ENCODE assay signal across 9 cellular contexts in the genomic region with DNA sequence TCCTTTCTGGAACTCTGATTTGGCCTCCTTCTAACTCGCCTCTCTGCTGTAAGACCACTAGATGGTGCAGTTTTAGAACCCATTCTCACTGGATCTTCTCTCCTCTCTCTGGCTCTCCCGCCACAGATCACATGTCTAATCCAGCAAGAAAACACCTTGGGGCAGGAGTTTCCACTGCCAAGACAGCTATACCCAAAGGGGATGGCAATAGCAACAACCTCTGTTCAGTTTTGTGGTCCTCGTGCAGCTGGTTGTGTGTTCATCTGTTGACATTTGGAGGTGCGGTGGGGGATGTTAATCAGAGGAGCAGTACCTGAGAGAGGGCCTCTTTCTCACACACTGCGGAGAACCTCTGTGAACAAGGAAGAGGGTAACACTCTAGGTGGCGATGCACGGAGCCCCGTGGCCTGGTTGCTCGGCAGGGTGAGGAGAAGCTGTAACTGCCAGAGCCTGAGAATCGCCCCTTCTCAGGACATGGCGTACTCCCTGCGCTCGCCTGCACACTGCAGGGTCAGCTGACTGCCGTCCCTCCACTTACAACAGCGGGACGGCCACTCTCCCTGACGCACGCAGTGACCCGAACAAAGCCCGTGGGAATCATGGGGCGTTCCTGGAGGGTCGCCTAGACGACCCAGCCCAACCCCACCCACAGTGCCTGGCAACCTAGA. TPM values are rescaled to one million over a fixed set of nuclear protein-coding genes. Genes with fewer than 3 reads are reported as not detected.
DNase-seq lines count a peak whose midpoint lies in the region; ATAC-seq and TF ChIP-seq lines count a peak whose summit lies in the region.
"Had no signal": no experiment of that assay in that cellular context is flagged by ENCODE, and none has a peak within 500 bp of the region (broad histone marks: within the 10 kb centered on the region; RNA-seq: fewer than 3 reads in every experiment).

Gene TEX55, plus strand, starts transcription at position 666 of the 668 bp plus-strand sequence. CDS start 25 bp downstream, outside the sequence.

- peak; percentile 58 for ATAC-seq in GM18519 (IDR thresholded peaks at IDR 0.05; ENCODE audit: low FRiP score, unreplicated experiment)
- ATAC-seq in HG03460 (IDR thresholded peaks at IDR 0.05; ENCODE audit: unreplicated experiment) = peak; percentile 62

- H3K4me2 ChIP-seq in OCI-LY1 (ENCODE audit: low read length) (no peak within 1 kb of the TSS), mesenchymal stem cell (ENCODE audit: low read length, poor library complexity, severe bottlenecking) (no peak within 1 kb of the TSS)

- H3K4ac ChIP-seq in mesenchymal stem cell (ENCODE audit: low read depth in 1 of 2, low read length in 2 of 2) = no peak within 1 kb of the TSS

- no peak within 1 kb of the TSS for H2BK15ac ChIP-seq in mesenchymal stem cell (ENCODE audit: low read depth, poor library complexity, severe bottlenecking)

- no peaks in the 10 kb centered on the region for H3K79me1 ChIP-seq in mesenchymal stem cell (replicated peaks; ENCODE audit: low read length, poor library complexity, severe bottlenecking)

- DNase-seq in COLO829 (ENCODE audit: low spot score) = peak; percentile 81
- DNase-seq in dermis blood vessel endothelial cell = peak; percentile 52
- DNase-seq in mesenchymal stem cell = peak; percentile 39
- no peak for DNase-seq in cerebellum (ENCODE audit: low spot score)
- DNase-seq in tibial artery = no peak
- DNase-seq: naive B cell had no signal

- H3K4me1 ChIP-seq in OCI-LY1 (ENCODE audit: insufficient read depth, low read length, severe bottlenecking) = no peaks in the 10 kb centered on the region
- H3K4me1 ChIP-seq in mesenchymal stem cell (ENCODE audit: control insufficient read depth, insufficient read depth, low read depth, low read length) = peaks cover 3% of the 10 kb centered on the region
- no peaks in the 10 kb centered on the region for H3K4me1 ChIP-seq in tibial artery

- no peaks in the 10 kb centered on the region for H3K27me3 ChIP-seq in OCI-LY1 (ENCODE audit: insufficient read depth, low read length)
- no peaks in the 10 kb centered on the region for H3K27me3 ChIP-seq in mesenchymal stem cell (ENCODE audit: control insufficient read depth in 1 of 2, insufficient read depth in 1 of 2, low read length in 2 of 2)
- no peaks in the 10 kb centered on the region for H3K27me3 ChIP-seq in tibial artery

- no peak within 1 kb of the TSS for H3K9ac ChIP-seq in OCI-LY1 (ENCODE audit: low read length)
- H3K9ac ChIP-seq in mesenchymal stem cell (ENCODE audit: low read length) = no peak within 1 kb of the TSS

- no peaks in the 10 kb centered on the region for H3K79me2 ChIP-seq in OCI-LY1 (ENCODE audit: insufficient read depth, low read length)

- no peak within 1 kb of the TSS for H2AK5ac ChIP-seq in mesenchymal stem cell (ENCODE audit: low read length, severe bottlenecking)

- no peak within 1 kb of the TSS for H2AFZ ChIP-seq in OCI-LY1 (ENCODE audit: low read length)
- H2AFZ ChIP-seq in mesenchymal stem cell (ENCODE audit: low read depth, low read length) = no peak within 1 kb of the TSS

- H3K4me3 ChIP-seq in OCI-LY1 (ENCODE audit: low read depth, low read length, poor library complexity, severe bottlenecking) = no peak within 1 kb of the TSS
- H3K4me3 ChIP-seq in mesenchymal stem cell (ENCODE audit: insufficient read depth in 1 of 2, low read depth in 1 of 2, low read length in 2 of 2) = no peak within 1 kb of the TSS
- H3K4me3 ChIP-seq in tibial artery = no peak within 1 kb of the TSS

- H2BK120ac ChIP-seq in mesenchymal stem cell (ENCODE audit: low read depth, low read length) = no peak within 1 kb of the TSS

- H3K36me3 ChIP-seq in OCI-LY1 (ENCODE audit: insufficient read depth, low read length) (no peaks in the 10 kb centered on the region), mesenchymal stem cell (ENCODE audit: control insufficient read depth in 1 of 2, insufficient read depth in 2 of 2, low read depth in 1 of 2, low read length in 2 of 2) (no peaks in the 10 kb centered on the region), tibial artery (no peaks in the 10 kb centered on the region)

- intact Hi-C loops in tibial artery (cut with DNase I; ENCODE audit: low total_unique reads) = no loop called here

- no peak within 1 kb of the TSS for H2BK12ac ChIP-seq in mesenchymal stem cell (ENCODE audit: low read length in 2 of 2)

- H3K27ac ChIP-seq in OCI-LY1 (ENCODE audit: low read depth, low read length, poor library complexity, severe bottlenecking) (no peak within 1 kb of the TSS), mesenchymal stem cell (ENCODE audit: low read length, poor library complexity, severe bottlenecking) (no peak within 1 kb of the TSS), tibial artery (no peak within 1 kb of the TSS)

- WGBS in mesenchymal stem cell = 81% methylated on average over 23 of the region's 23 CpGs

- no peaks in the 10 kb centered on the region for H4K20me1 ChIP-seq in OCI-LY1 (ENCODE audit: insufficient read depth, low read length)

- H3K14ac ChIP-seq in mesenchymal stem cell (ENCODE audit: low read length in 2 of 2) = no peak within 1 kb of the TSS

- H4K91ac ChIP-seq in mesenchymal stem cell (ENCODE audit: low read length) = no peak within 1 kb of the TSS

- H4K8ac ChIP-seq in mesenchymal stem cell (ENCODE audit: low read length) = no peak within 1 kb of the TSS

- no peak within 1 kb of the TSS for H2BK5ac ChIP-seq in mesenchymal stem cell (ENCODE audit: low read depth, low read length, poor library complexity, severe bottlenecking)

- no peak within 1 kb of the TSS for H3K18ac ChIP-seq in mesenchymal stem cell (ENCODE audit: low read depth in 1 of 2, low read length in 2 of 2)

- H3F3A ChIP-seq in OCI-LY1 (ENCODE audit: insufficient read depth, low read length) = no peaks in the 10 kb centered on the region

- H3K9me2 ChIP-seq in OCI-LY1 (ENCODE audit: low read depth, low read length) = no peaks in the 10 kb centered on the region

- TF ChIP-seq CTCF in OCI-LY1 (IDR thresholded peaks at IDR 0.05; ENCODE audit: low read length) (peak; percentile 76), tibial artery (IDR thresholded peaks at IDR 0.05) (no peak)

- H3K9me3 ChIP-seq in OCI-LY1 (ENCODE audit: low read length) = no peaks in the 10 kb centered on the region
- H3K9me3 ChIP-seq in mesenchymal stem cell (ENCODE audit: control insufficient read depth, low read length) = no peaks in the 10 kb centered on the region
- H3K9me3 ChIP-seq in tibial artery = no peaks in the 10 kb centered on the region

- H3K23ac ChIP-seq in mesenchymal stem cell (ENCODE audit: low read length in 2 of 2) = no peak within 1 kb of the TSS

RNA-seq across cellular contexts. Expression of gene TEX55, which starts in this region (rescaled TPM):
- total RNA-seq in dermis blood vessel endothelial cell (not detected in 2 replicates), cerebellum (not detected)
- polyA plus RNA-seq in mesenchymal stem cell (2013, experiment 1 of 2) = not detected
- polyA plus RNA-seq in mesenchymal stem cell (2013, experiment 2 of 2) = not detected

Comparison
In these comparisons a context has a peak if more than half of its experiments do, and no peak if none do; other contexts are left out.
1. Peak in DNase-seq in dermis blood vessel endothelial cell; RNA of the gene not detected or under 1 TPM.
2. DNase-seq: peak in COLO829 (single experiment) and mesenchymal stem cell (single experiment); none in cerebellum (single experiment) and tibial artery (0 of 2).